Comparison of ENCODE assay signal across 31 cellular contexts in the genomic region with DNA sequence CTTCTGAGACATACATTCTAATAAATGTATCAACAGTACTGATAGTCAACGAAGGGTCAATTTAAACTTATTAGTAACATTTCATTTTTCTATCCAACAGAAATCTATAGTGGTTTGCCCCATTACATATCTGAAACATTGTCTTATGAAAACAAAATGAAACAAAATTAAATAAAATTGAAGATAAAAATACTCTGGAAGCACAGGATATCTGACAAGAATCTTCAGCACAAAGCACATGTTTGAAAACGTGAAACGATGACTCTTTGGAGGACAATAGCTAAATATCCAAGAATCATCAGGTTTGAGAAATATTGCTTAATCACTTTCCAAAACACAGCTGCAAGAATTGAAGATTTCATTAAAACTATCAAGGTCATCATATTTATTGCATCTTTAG.
"Had no signal": no experiment of that assay in that cellular context is flagged by ENCODE, and none has a peak within 500 bp of the region (broad histone marks: within the 10 kb centered on the region; RNA-seq: fewer than 3 reads in every experiment).

No MANE protein-coding gene starts in this region.

- H3K4me1 Mint-ChIP-seq: stimulated activated naive CD8-positive, alpha-beta T cell treated with anti-CD3 and anti-CD28 coated beads, Interleukin-15, amount 100 ng/mL, for 72 hours had no signal

- H3K27ac Mint-ChIP-seq: nephron; neural progenitor cell; progenitor cell of endocrine pancreas; stimulated activated memory B cell treated with anti-CD40 and anti-IgM and Interleukin-4, amounts not matched to agents 10 μg/mL and 1 μg/mL and 100 μg/mL, for 72 hours; stimulated activated naive CD8-positive, alpha-beta T cell treated with anti-CD3 and anti-CD28 coated beads, Interleukin-15, amount 100 ng/mL, for 72 hours; type B pancreatic cell had no signal

- H3K4me3 ChIP-seq: neural progenitor cell, ovary, psoas muscle, skin epidermis, smooth muscle cell, spleen, suprapubic skin, testis, tibial artery, transverse colon, upper lobe of right lung, uterus had no signal

- H3K9me3 ChIP-seq: ovary, psoas muscle, spleen, suprapubic skin, testis, tibial artery, transverse colon, upper lobe of right lung, uterus had no signal

- H3K9me3 Mint-ChIP-seq: natural killer cell; nephron; neural progenitor cell; stimulated activated memory B cell treated with anti-CD40 and anti-IgM and Interleukin-4, amounts not matched to agents 10 μg/mL and 1 μg/mL and 100 μg/mL, for 72 hours; stimulated activated naive CD8-positive, alpha-beta T cell treated with anti-CD3 and anti-CD28 coated beads, Interleukin-15, amount 100 ng/mL, for 72 hours; type B pancreatic cell had no signal

- H3K4me2 ChIP-seq: neural progenitor cell, smooth muscle cell had no signal

- H3K27me3 ChIP-seq: neural progenitor cell, ovary, spleen, suprapubic skin, testis, tibial artery, transverse colon, upper lobe of right lung, uterus had no signal

- H3K4me3 Mint-ChIP-seq: natural killer cell; nephron; neural progenitor cell; stimulated activated memory B cell treated with anti-CD40 and anti-IgM and Interleukin-4, amounts not matched to agents 10 μg/mL and 1 μg/mL and 100 μg/mL, for 72 hours; stimulated activated naive CD8-positive, alpha-beta T cell treated with anti-CD3 and anti-CD28 coated beads, Interleukin-15, amount 100 ng/mL, for 72 hours; type B pancreatic cell had no signal

- H2AFZ ChIP-seq: neural progenitor cell, parathyroid adenoma had no signal

- DNase-seq: natural killer cell; occipital lobe; ovary; posterior cingulate gyrus; psoas muscle; right cardiac atrium; spleen; stimulated activated CD4-positive, alpha-beta T cell treated with anti-CD3 and anti-CD28 coated beads, Interleukin-12 subunit alpha, Interleukin-12 subunit beta, amount 100 ng/mL, for 4 hours; stimulated activated CD4-positive, alpha-beta T cell treated with anti-CD3 and anti-CD28 coated beads, Interleukin-1b, Interleukin-23, amount 100 ng/mL, for 48 hours; stimulated activated CD4-positive, alpha-beta T cell treated with anti-CD3 and anti-CD28 coated beads, Interleukin-4, amount 100 ng/mL, for 1 hour; stimulated activated CD4-positive, alpha-beta T cell treated with anti-CD3 and anti-CD28 coated beads, Interleukin-4, amount 100 ng/mL, for 4 hours; stimulated activated CD8-positive, alpha-beta memory T cell treated with anti-CD3 and anti-CD28 coated beads, Interleukin-4, amount 100 ng/mL, for 48 hours; stimulated activated naive CD4-positive, alpha-beta T cell; stimulated activated naive CD8-positive, alpha-beta T cell treated with anti-CD3 and anti-CD28 coated beads, Interleukin-15, amount 100 ng/mL, for 72 hours; stimulated activated naive CD8-positive, alpha-beta T cell treated with anti-CD3 and anti-CD28 coated beads, Interleukin-15, Interleukin-2, amounts not matched to agents 100 U/mL and 50 U/mL, for 24 hours; substantia nigra; testis; tibial artery; transverse colon; upper lobe of right lung; uterus had no signal

- H3K9ac ChIP-seq: neural progenitor cell, parathyroid adenoma had no signal

- H3K27me3 Mint-ChIP-seq: progenitor cell of endocrine pancreas; stimulated activated memory B cell treated with anti-CD40 and anti-IgM and Interleukin-4, amounts not matched to agents 10 μg/mL and 1 μg/mL and 100 μg/mL, for 72 hours; stimulated activated naive CD8-positive, alpha-beta T cell treated with anti-CD3 and anti-CD28 coated beads, Interleukin-15, amount 100 ng/mL, for 72 hours; type B pancreatic cell had no signal

- H3K27ac ChIP-seq: neural progenitor cell, ovary, parathyroid adenoma, psoas muscle, skin epidermis, spleen, suprapubic skin, testis, tibial artery, transverse colon, upper lobe of right lung, uterus had no signal

- H3K79me2 ChIP-seq: parathyroid adenoma had no signal

- ATAC-seq: natural killer cell; psoas muscle; right cardiac atrium; sciatic nerve; stimulated activated memory B cell treated with anti-CD40 and anti-IgM and Interleukin-4, amounts not matched to agents 10 μg/mL and 1 μg/mL and 100 μg/mL, for 72 hours; stimulated activated naive CD8-positive, alpha-beta T cell treated with anti-CD3 and anti-CD28 coated beads, Interleukin-15, amount 100 ng/mL, for 72 hours; stimulated activated naive CD8-positive, alpha-beta T cell treated with anti-CD3 and anti-CD28 coated beads, Interleukin-15, Interleukin-2, amounts not matched to agents 100 U/mL and 50 U/mL, for 24 hours; upper lobe of right lung had no signal

- H3K4me1 ChIP-seq: parathyroid adenoma, psoas muscle, spleen, suprapubic skin, tibial artery, transverse colon, upper lobe of right lung, uterus had no signal

- H3K36me3 ChIP-seq: ovary, uterus had no signal
